In the genomic region with DNA sequence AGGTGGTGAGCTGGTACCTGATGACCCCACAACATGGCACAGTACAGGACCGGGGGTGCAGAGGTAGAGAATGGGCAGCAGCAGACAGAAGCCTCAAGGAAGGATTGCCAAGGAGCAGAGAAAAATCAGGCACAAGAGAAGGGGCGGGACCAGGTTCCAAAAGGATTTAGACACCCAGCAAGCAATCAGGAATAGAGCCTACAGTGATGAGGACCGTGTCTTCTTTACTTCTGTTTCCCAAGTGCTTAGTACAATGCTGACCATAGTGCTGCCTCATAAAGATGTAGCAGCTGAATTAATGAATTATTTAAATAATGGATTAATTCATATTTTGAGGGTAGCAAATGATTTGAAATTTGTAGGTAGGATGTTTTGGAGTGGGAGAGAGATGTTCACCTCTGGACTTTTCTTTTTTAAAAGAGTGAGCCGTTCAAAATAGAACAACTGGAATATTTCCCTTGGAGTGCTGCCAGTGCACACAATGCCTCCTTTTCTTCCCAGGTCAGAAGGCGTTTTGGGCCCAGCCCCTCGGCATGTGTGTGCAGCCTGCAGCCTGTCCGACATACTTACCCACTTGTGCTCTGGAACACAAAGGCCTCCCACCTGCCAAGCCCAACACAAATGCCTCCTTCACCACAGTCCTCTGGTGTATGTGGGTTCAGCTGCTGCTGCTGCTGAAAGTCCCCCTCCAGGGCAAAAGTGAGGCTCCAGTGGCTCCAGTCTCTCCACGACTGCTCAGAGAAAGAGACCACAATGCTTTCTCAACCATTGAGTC, we compare ENCODE assay signal across 14 cellular contexts. TPM values are rescaled to one million over a fixed set of nuclear protein-coding genes. Genes with fewer than 3 reads are reported as not detected.
A peak's percentile ranks its signal among the peaks of the same experiment; 100 is the strongest.
DNase-seq lines count a peak whose midpoint lies in the region; ATAC-seq and TF ChIP-seq lines count a peak whose summit lies in the region.
"Had no signal": no experiment of that assay in that cellular context is flagged by ENCODE, and none has a peak within 500 bp of the region (broad histone marks: within the 10 kb centered on the region; RNA-seq: fewer than 3 reads in every experiment).

No MANE protein-coding gene starts in this region.

- 37% methylated on average over 8 of the region's 8 CpGs for WGBS in prostate gland

- no peak overlapping the region for H3K4me3 Mint-ChIP-seq in WTC11
- H3K4me3 Mint-ChIP-seq: activated naive CD4-positive, alpha-beta T cell treated with anti-CD3 and anti-CD28 coated beads, Interleukin-2, amount 10 ng/mL, durations not matched to agents 7 days and 5 days; CD4-positive, alpha-beta memory T cell had no signal

- intact Hi-C loops in prostate gland (cut with DNase I): no loop called here

- H3K4me1 ChIP-seq in prostate gland (replicated peaks): no peaks in the 10 kb centered on the region
- H3K4me1 ChIP-seq: lower lobe of right lung had no signal

- H3K27me3 Mint-ChIP-seq in WTC11 (ENCODE audit: low read depth): peaks cover 10% of the 10 kb centered on the region

- CTCF ChIA-PET in WTC11 (lab: Charles Lee): interaction anchor here (1.4 kb wide), 1 partner anchor 217 kb away, joined by 3 read pairs; no protein-coding TSS in a partner anchor

- H3K9me3 Mint-ChIP-seq in WTC11: no peaks in the 10 kb centered on the region
- H3K9me3 Mint-ChIP-seq: activated naive CD4-positive, alpha-beta T cell treated with anti-CD3 and anti-CD28 coated beads, Interleukin-2, amount 10 ng/mL, durations not matched to agents 7 days and 5 days; CD4-positive, alpha-beta memory T cell had no signal

- H3K9me3 ChIP-seq in prostate gland: no peaks in the 10 kb centered on the region
- H3K9me3 ChIP-seq: lower lobe of right lung had no signal

- no peak for TF ChIP-seq CTCF in prostate gland (IDR thresholded peaks at IDR 0.05)
- TF ChIP-seq CTCF in WTC11 (IDR thresholded peaks at IDR 0.05): no peak

- H3K27ac ChIP-seq in prostate gland: peak overlapping the region in 1 of 2 donors; percentile 31
- H3K27ac ChIP-seq: GM23248, lower lobe of right lung, PC-9 had no signal

- DNase-seq in M059J (ENCODE audit: low read depth) (peak; percentile 64), NCI-H774 (lab: John Stamatoyannopoulos, UW) (peak; percentile 40), globus pallidus (ENCODE audit: low spot score) (peak; percentile 77), prostate gland (ENCODE audit: low spot score) (peak; percentile 39), EL (no peak), WTC11 (ENCODE audit: low spot score) (no peak), cerebellar nuclear complex (lab: John Stamatoyannopoulos, UW) (no peak)
- DNase-seq: activated naive CD4-positive, alpha-beta T cell treated with anti-CD3 and anti-CD28 coated beads, Interleukin-2, amount 10 ng/mL, durations not matched to agents 7 days and 5 days; CD4-positive, alpha-beta memory T cell; GM23248; lower lobe of right lung; NCI-H1105 treated with DMSO at 0.1 percent for 48 hours; PC-9 had no signal

- TF ChIP-seq POLR2A in prostate gland (IDR thresholded peaks at IDR 0.05): no peak

- ATAC-seq in HG03108 (IDR thresholded peaks at IDR 0.05; ENCODE audit: unreplicated experiment): no peak
- ATAC-seq in WTC11: no peak

- H3K36me3 Mint-ChIP-seq in WTC11: no peaks in the 10 kb centered on the region
- H3K36me3 Mint-ChIP-seq: activated naive CD4-positive, alpha-beta T cell treated with anti-CD3 and anti-CD28 coated beads, Interleukin-2, amount 10 ng/mL, durations not matched to agents 7 days and 5 days; CD4-positive, alpha-beta memory T cell had no signal

- no peak overlapping the region for H3K27ac Mint-ChIP-seq in WTC11
- H3K27ac Mint-ChIP-seq: activated naive CD4-positive, alpha-beta T cell treated with anti-CD3 and anti-CD28 coated beads, Interleukin-2, amount 10 ng/mL, durations not matched to agents 7 days and 5 days; CD4-positive, alpha-beta memory T cell had no signal

- H3K27me3 ChIP-seq in prostate gland (replicated peaks; ENCODE audit: insufficient read depth): no peaks in the 10 kb centered on the region

- peaks cover 18% of the 10 kb centered on the region for H3K4me1 Mint-ChIP-seq in WTC11

- POLR2A ChIA-PET in WTC11 (lab: Charles Lee): no interaction called here

- H3K4me3 ChIP-seq in prostate gland: no peak overlapping the region
- H3K4me3 ChIP-seq: GM23248, lower lobe of right lung, PC-9 had no signal

- H3K36me3 ChIP-seq in prostate gland: no peaks in the 10 kb centered on the region
- H3K36me3 ChIP-seq: lower lobe of right lung had no signal

TF ChIP-seq in WTC11, 78 proteins besides CTCF, POLR2A, EP300 and RAD21:
- TF ChIP-seq ZNF219 (CRISPR knock-in tag; IDR thresholded peaks at IDR 0.05; ENCODE audit: borderline replicate concordance) (no peak), SMAD3 (CRISPR knock-in tag; IDR thresholded peaks at IDR 0.05; ENCODE audit: borderline replicate concordance) (no peak), RORB (CRISPR knock-in tag; IDR thresholded peaks at IDR 0.05) (no peak), ZNF396 (CRISPR knock-in tag; IDR thresholded peaks at IDR 0.05; ENCODE audit: borderline replicate concordance) (no peak), GABPB1 (CRISPR knock-in tag; IDR thresholded peaks at IDR 0.05) (no peak), ZNF317 (CRISPR knock-in tag; IDR thresholded peaks at IDR 0.05; ENCODE audit: borderline replicate concordance, low read depth) (no peak), STAT6 (CRISPR knock-in tag; conservative IDR thresholded peaks at IDR 0.05; ENCODE audit: low read depth) (no peak), USF2 (CRISPR knock-in tag; IDR thresholded peaks at IDR 0.05) (no peak), CDX4 (CRISPR knock-in tag; IDR thresholded peaks at IDR 0.05; ENCODE audit: borderline replicate concordance) (no peak), MXD4 (CRISPR knock-in tag; IDR thresholded peaks at IDR 0.05; ENCODE audit: borderline replicate concordance) (no peak), SP1 (CRISPR knock-in tag; conservative IDR thresholded peaks at IDR 0.05) (no peak)
- TF ChIP-seq, protein P1, sequence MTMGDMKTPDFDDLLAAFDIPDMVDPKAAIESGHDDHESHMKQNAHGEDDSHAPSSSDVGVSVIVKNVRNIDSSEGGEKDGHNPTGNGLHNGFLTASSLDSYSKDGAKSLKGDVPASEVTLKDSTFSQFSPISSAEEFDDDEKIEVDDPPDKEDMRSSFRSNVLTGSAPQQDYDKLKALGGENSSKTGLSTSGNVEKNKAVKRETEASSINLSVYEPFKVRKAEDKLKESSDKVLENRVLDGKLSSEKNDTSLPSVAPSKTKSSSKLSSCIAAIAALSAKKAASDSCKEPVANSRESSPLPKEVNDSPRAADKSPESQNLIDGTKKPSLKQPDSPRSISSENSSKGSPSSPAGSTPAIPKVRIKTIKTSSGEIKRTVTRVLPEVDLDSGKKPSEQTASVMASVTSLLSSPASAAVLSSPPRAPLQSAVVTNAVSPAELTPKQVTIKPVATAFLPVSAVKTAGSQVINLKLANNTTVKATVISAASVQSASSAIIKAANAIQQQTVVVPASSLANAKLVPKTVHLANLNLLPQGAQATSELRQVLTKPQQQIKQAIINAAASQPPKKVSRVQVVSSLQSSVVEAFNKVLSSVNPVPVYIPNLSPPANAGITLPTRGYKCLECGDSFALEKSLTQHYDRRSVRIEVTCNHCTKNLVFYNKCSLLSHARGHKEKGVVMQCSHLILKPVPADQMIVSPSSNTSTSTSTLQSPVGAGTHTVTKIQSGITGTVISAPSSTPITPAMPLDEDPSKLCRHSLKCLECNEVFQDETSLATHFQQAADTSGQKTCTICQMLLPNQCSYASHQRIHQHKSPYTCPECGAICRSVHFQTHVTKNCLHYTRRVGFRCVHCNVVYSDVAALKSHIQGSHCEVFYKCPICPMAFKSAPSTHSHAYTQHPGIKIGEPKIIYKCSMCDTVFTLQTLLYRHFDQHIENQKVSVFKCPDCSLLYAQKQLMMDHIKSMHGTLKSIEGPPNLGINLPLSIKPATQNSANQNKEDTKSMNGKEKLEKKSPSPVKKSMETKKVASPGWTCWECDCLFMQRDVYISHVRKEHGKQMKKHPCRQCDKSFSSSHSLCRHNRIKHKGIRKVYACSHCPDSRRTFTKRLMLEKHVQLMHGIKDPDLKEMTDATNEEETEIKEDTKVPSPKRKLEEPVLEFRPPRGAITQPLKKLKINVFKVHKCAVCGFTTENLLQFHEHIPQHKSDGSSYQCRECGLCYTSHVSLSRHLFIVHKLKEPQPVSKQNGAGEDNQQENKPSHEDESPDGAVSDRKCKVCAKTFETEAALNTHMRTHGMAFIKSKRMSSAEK (CRISPR knock-in tag; IDR thresholded peaks at IDR 0.05; ENCODE audit: borderline replicate concordance): no peak

RNA-seq across cellular contexts. Expression of gene KANK4, which starts 19.6 kb away (rescaled TPM):
- total RNA-seq in M059J (2014; rRNA removed; shearing (Covaris generic)): 21.4 and 27.2 TPM in 2 replicates
- total RNA-seq in prostate gland: 1 to 10 TPM; 6.1 to 6.8 TPM
- 0.23 to 0.55 TPM (median 0.35 TPM) in 3 replicates for total RNA-seq in WTC11 (2021)
- total RNA-seq: CD4-positive, alpha-beta memory T cell had no signal

Comparison
In these comparisons a context has a peak if more than half of its experiments do, and no peak if none do; other contexts are left out.
1. DNase-seq: peak in M059J (single experiment), NCI-H774 (single experiment), globus pallidus (single experiment) and prostate gland (single experiment); none in EL (single experiment), WTC11 (single experiment) and cerebellar nuclear complex (0 of 2).